ENCODE assay signal across 29 cellular contexts in genomic region chr15:77749236-77749997, GRCh38.
"Had no signal": no experiment of that assay in that cellular context is flagged by ENCODE, and none has a peak within 500 bp of the region (broad histone marks: within the 10 kb centered on the region; RNA-seq: fewer than 3 reads in every experiment).

No MANE protein-coding gene starts in this region.

- H3K9me3 Mint-ChIP-seq: activated B cell treated with CpG ODN at 0.5 μM for 24 hours; activated naive CD4-positive, alpha-beta T cell treated with anti-CD3 and anti-CD28 coated beads, Interleukin-2, amount 50 U/mL, for 72 hours; activated T-cell treated with anti-CD3 and anti-CD28 coated beads, Interleukin-2, amount 50 U/mL, for 24 hours; activated T-helper 17 cell treated with anti-CD3 and anti-CD28 coated beads, Interleukin-2, amount 50 U/mL, for 72 hours; central memory CD8-positive, alpha-beta T cell; mesothelial cell of epicardium; natural killer cell treated with Interleukin-12 subunit alpha and Interleukin-12 subunit beta and Interleukin-15 and Interleukin-18, amount 100 ng/mL, for 72 hours had no signal

- H3K36me3 Mint-ChIP-seq: activated naive CD4-positive, alpha-beta T cell treated with anti-CD3 and anti-CD28 coated beads, Interleukin-2, amount 50 U/mL, for 72 hours; brain; mesothelial cell of epicardium; natural killer cell treated with Interleukin-12 subunit alpha and Interleukin-12 subunit beta and Interleukin-15 and Interleukin-18, amount 100 ng/mL, for 72 hours had no signal

- DNase-seq: activated B cell treated with CpG ODN at 0.5 μM for 24 hours; activated CD4-positive, alpha-beta T cell treated with anti-CD3 and anti-CD28 coated beads for 36 hours; activated CD4-positive, alpha-beta T cell treated with anti-CD3 and anti-CD28 coated beads, Interleukin-2, amount 50 U/mL, for 4 hours; activated CD8-positive, alpha-beta memory T cell treated with anti-CD3 and anti-CD28 coated beads for 24 hours; activated CD8-positive, alpha-beta memory T cell treated with anti-CD3 and anti-CD28 coated beads, Interleukin-2, amount 50 U/mL, for 4 hours; activated T-cell treated with anti-CD3 and anti-CD28 coated beads, Interleukin-2, amount 50 U/mL, for 24 hours; aorta; effector memory CD4-positive, alpha-beta T cell; esophagus squamous epithelium; gastrocnemius medialis; hippocampal formation; pancreas; psoas muscle; spleen; stimulated activated CD4-positive, alpha-beta T cell treated with anti-CD3 and anti-CD28 coated beads, Interleukin-4, amount 100 ng/mL, for 1 hour; stimulated activated naive CD4-positive, alpha-beta T cell treated with Interleukin-2 at 50 U/mL for 16 hours; T-helper 1 cell; upper lobe of left lung had no signal

- H3K36me3 ChIP-seq: esophagus squamous epithelium, gastrocnemius medialis, neutrophil, pancreas, right atrium auricular region, spleen, thoracic aorta, upper lobe of left lung had no signal

- H3K4me3 Mint-ChIP-seq: activated B cell treated with CpG ODN at 0.5 μM for 24 hours; activated CD4-positive, alpha-beta T cell treated with anti-CD3 and anti-CD28 coated beads for 36 hours; activated T-cell treated with anti-CD3 and anti-CD28 coated beads, Interleukin-2, amount 50 U/mL, for 24 hours; activated T-helper 17 cell treated with anti-CD3 and anti-CD28 coated beads, Interleukin-2, amount 50 U/mL, for 72 hours; brain; central memory CD8-positive, alpha-beta T cell; mesothelial cell of epicardium; natural killer cell treated with Interleukin-12 subunit alpha and Interleukin-12 subunit beta and Interleukin-15 and Interleukin-18, amount 100 ng/mL, for 72 hours had no signal

- H3K9me3 ChIP-seq: esophagus squamous epithelium, gastrocnemius medialis, neutrophil, pancreas, psoas muscle, right atrium auricular region, spleen, thoracic aorta, upper lobe of left lung had no signal

- H3K4me1 Mint-ChIP-seq: activated B cell treated with CpG ODN at 0.5 μM for 24 hours; activated CD4-positive, alpha-beta T cell treated with anti-CD3 and anti-CD28 coated beads for 36 hours had no signal

- ATAC-seq: activated CD4-positive, alpha-beta T cell treated with anti-CD3 and anti-CD28 coated beads for 36 hours; activated naive CD4-positive, alpha-beta T cell treated with anti-CD3 and anti-CD28 coated beads, Interleukin-2, amount 50 U/mL, for 72 hours; activated T-helper 17 cell treated with anti-CD3 and anti-CD28 coated beads, Interleukin-2, amount 50 U/mL, for 72 hours; gastrocnemius medialis; left lobe of liver; natural killer cell treated with Interleukin-12 subunit alpha and Interleukin-12 subunit beta and Interleukin-15 and Interleukin-18, amount 100 ng/mL, for 72 hours; pancreas; psoas muscle had no signal

- H3K4me3 ChIP-seq: esophagus squamous epithelium, gastrocnemius medialis, lung, pancreas, psoas muscle, right atrium auricular region, spleen, thoracic aorta, upper lobe of left lung had no signal

- H3K27me3 ChIP-seq: gastrocnemius medialis, pancreas, right atrium auricular region, upper lobe of left lung had no signal

- H3K27ac ChIP-seq: esophagus squamous epithelium, gastrocnemius medialis, neutrophil, pancreas, psoas muscle, right atrium auricular region, spleen, thoracic aorta, upper lobe of left lung had no signal

- H3K27ac Mint-ChIP-seq: activated B cell treated with CpG ODN at 0.5 μM for 24 hours; activated CD4-positive, alpha-beta T cell treated with anti-CD3 and anti-CD28 coated beads for 36 hours; activated naive CD4-positive, alpha-beta T cell treated with anti-CD3 and anti-CD28 coated beads, Interleukin-2, amount 50 U/mL, for 72 hours; activated T-cell treated with anti-CD3 and anti-CD28 coated beads, Interleukin-2, amount 50 U/mL, for 24 hours; activated T-helper 17 cell treated with anti-CD3 and anti-CD28 coated beads, Interleukin-2, amount 50 U/mL, for 72 hours; mesothelial cell of epicardium; natural killer cell treated with Interleukin-12 subunit alpha and Interleukin-12 subunit beta and Interleukin-15 and Interleukin-18, amount 100 ng/mL, for 72 hours had no signal

- H3K4me1 ChIP-seq: gastrocnemius medialis, pancreas, psoas muscle had no signal
